8 cellular contexts compared by ENCODE assay signal in the genomic region with DNA sequence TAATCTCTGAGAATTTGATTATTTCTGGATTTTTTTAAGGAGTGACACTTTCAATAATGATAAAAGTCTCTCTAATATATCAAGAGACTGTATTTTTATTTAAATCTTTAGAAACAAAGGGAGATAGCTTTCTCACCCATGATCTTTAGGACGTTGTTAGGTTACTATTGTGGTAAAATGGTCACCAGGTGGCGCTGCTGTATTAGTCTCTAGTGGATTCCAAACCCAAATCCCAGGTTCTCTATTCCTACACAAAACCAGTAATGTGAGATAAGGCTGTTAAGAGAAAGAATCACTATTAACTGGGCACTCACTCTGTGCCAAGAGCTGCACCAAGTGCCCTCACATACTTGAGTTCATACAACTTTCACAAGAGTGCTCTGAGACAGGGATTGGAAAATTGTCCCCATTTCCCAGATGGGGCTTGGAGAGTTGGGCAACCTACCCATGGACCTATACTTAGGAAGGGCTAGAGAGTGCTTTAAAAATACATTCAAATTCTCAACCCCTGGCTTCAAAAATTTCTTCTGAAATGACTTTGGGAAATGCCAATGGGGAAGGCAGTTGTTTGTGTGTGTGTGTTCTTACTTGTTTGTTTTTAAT.
A peak's percentile ranks its signal among the peaks of the same experiment; 100 is the strongest.
DNase-seq lines count a peak whose midpoint lies in the region; ATAC-seq and TF ChIP-seq lines count a peak whose summit lies in the region.

No MANE protein-coding gene starts in this region.

- H3K4me3 ChIP-seq in BE2C (ENCODE audit: low read depth, low read length), result no peak overlapping the region
- H3K4me3 ChIP-seq in lower lobe of right lung, result no peak overlapping the region

- no peaks in the 10 kb centered on the region for H3K4me1 ChIP-seq in BE2C
- no peaks in the 10 kb centered on the region for H3K4me1 ChIP-seq in lower lobe of right lung

- H3K27me3 ChIP-seq in BE2C (no peaks in the 10 kb centered on the region), lower lobe of right lung (ENCODE audit: low read depth) (no peaks in the 10 kb centered on the region)

- no peaks in the 10 kb centered on the region for H3K36me3 ChIP-seq in BE2C
- H3K36me3 ChIP-seq in lower lobe of right lung, result no peaks in the 10 kb centered on the region

- intact Hi-C loops in lower lobe of right lung (cut with DNase I), result no loop called here

- ATAC-seq in GM21786 (IDR thresholded peaks at IDR 0.05; ENCODE audit: unreplicated experiment) (peak; percentile 64), lower lobe of right lung (peak; percentile 81 to 83)

- no peaks in the 10 kb centered on the region for H3K9me3 ChIP-seq in BE2C
- H3K9me3 ChIP-seq in lower lobe of right lung, result no peaks in the 10 kb centered on the region

- DNase-seq in BE2C, result peak; percentile 71
- peak; percentile 8 for DNase-seq in NCI-H2171 (lab: John Stamatoyannopoulos, UW)
- peak; percentile 49 for DNase-seq in activated CD4-positive, CD25-positive, alpha-beta regulatory T cell treated with anti-CD3 and anti-CD28 coated beads, Interleukin-2, amount 50 U/mL, for 72 hours
- DNase-seq in effector CD8-positive, alpha-beta T cell (lab: John Stamatoyannopoulos, UW), result peak; percentile 24
- DNase-seq in lower lobe of right lung, result peak; percentile 67
- DNase-seq in stimulated activated CD8-positive, alpha-beta memory T cell treated with anti-CD3 and anti-CD28 coated beads, Interleukin-15, amount 100 ng/mL, for 24 hours (ENCODE audit: low read depth), result peak; percentile 31
- no peak for DNase-seq in GM19238 (ENCODE audit: insufficient read length, low spot score)

- H3K27ac ChIP-seq in lower lobe of right lung, result no peak overlapping the region

- TF ChIP-seq CTCF in BE2C (IDR thresholded peaks at IDR 0.05; ENCODE audit: low read depth, low read length) (peak; percentile 65), lower lobe of right lung (IDR thresholded peaks at IDR 0.05) (peak; percentile 64)
